In genomic region chr9:749712-750111, GRCh38 we compare ENCODE assay signal across 10 cellular contexts.
DNase-seq lines count a peak whose midpoint lies in the region; ATAC-seq and TF ChIP-seq lines count a peak whose summit lies in the region.
"Had no signal": no experiment of that assay in that cellular context is flagged by ENCODE, and none has a peak within 500 bp of the region (broad histone marks: within the 10 kb centered on the region; RNA-seq: fewer than 3 reads in every experiment).

No MANE protein-coding gene starts in this region.

- H3K4me3 Mint-ChIP-seq in CD14-positive monocyte: no peak overlapping the region

- DNase-seq in GM12865 (ENCODE audit: low read depth) (peak; percentile 37), UCSD-AML1 (lab: John Stamatoyannopoulos, UW; ENCODE audit: unreplicated experiment) (peak; percentile 26), myocyte (ENCODE audit: low read depth) (peak; percentile 49), CD14-positive monocyte (ENCODE audit: low spot score) (no peak), Right ventricle myocardium inferior (ENCODE audit: missing footprints) (no peak)
- DNase-seq: NCI-H526 treated with DMSO at 0.1 percent for 48 hours, uterus had no signal

- no peaks in the 10 kb centered on the region for H3K27me3 ChIP-seq in BLaER1
- H3K27me3 ChIP-seq: uterus had no signal

- no peak overlapping the region for H3K27ac Mint-ChIP-seq in CD14-positive monocyte

- H3K4me3 ChIP-seq in BLaER1 (peak overlapping the region; percentile 54), GM12865 (ENCODE audit: low read depth, low read length) (no peak overlapping the region)
- H3K4me3 ChIP-seq: uterus had no signal

- ATAC-seq in GM21619 (IDR thresholded peaks at IDR 0.05; ENCODE audit: unreplicated experiment): no peak
- ATAC-seq in Right ventricle myocardium inferior: no peak
- ATAC-seq in GM19395 (IDR thresholded peaks at IDR 0.05; ENCODE audit: unreplicated experiment): no peak

- peak overlapping the region; percentile 90 for H3K4me2 ChIP-seq in BLaER1

- H3K27me3 Mint-ChIP-seq in CD14-positive monocyte (ENCODE audit: low read depth in 3 of 3): peaks cover 2 to 6% (median 2%) of the 10 kb centered on the region in 3 donors

- TF ChIP-seq CTCF in GM12865 (IDR thresholded peaks at IDR 0.05; ENCODE audit: insufficient read depth, low read depth, low read length, missing control alignments) (no peak), CD14-positive monocyte (IDR thresholded peaks at IDR 0.05) (no peak)

- H3K27ac ChIP-seq in BLaER1: peak overlapping the region; percentile 65

- no peaks in the 10 kb centered on the region for H3K9me3 Mint-ChIP-seq in CD14-positive monocyte

- H3K9me3 ChIP-seq in BLaER1: no peaks in the 10 kb centered on the region
- H3K9me3 ChIP-seq: uterus had no signal

- intact Hi-C loops in CD14-positive monocyte (cut with micrococcal nuclease) (loop anchor here in 1 of 2 donors (5.0 kb wide), 1 partner anchor 42 kb away; no protein-coding TSS in a partner anchor), Right ventricle myocardium inferior (cut with DNase I) (loop anchor here (10.0 kb wide), 1 partner anchor 55 kb away; no protein-coding TSS in a partner anchor)

- H3K4me1 Mint-ChIP-seq in CD14-positive monocyte: peaks cover 45% of the 10 kb centered on the region

- peaks cover 16% of the 10 kb centered on the region for H3K36me3 ChIP-seq in BLaER1
- H3K36me3 ChIP-seq: uterus had no signal

- 0 out of 2 replicates have a peak, but pooled peaks cover 4% of the 10 kb centered on the region for H4K20me1 ChIP-seq in BLaER1

- H3K36me3 Mint-ChIP-seq in CD14-positive monocyte: no peaks in the 10 kb centered on the region

- peaks cover 99% of the 10 kb centered on the region for H3K4me1 ChIP-seq in BLaER1

- peak overlapping the region; percentile 34; the same call in 1 of the 2 replicates for H3K9ac ChIP-seq in BLaER1

Comparison
In these comparisons a context has a peak if more than half of its experiments do, and no peak if none do; other contexts are left out.
1. DNase-seq: peak in GM12865 (single experiment), UCSD-AML1 (single experiment) and myocyte (single experiment); none in CD14-positive monocyte (single experiment) and Right ventricle myocardium inferior (single experiment).